ENCODE assay signal across 9 cellular contexts in genomic region chr6:105609375-105609991, GRCh38.
DNase-seq lines count a peak whose midpoint lies in the region; ATAC-seq and TF ChIP-seq lines count a peak whose summit lies in the region.
"Had no signal": no experiment of that assay in that cellular context is flagged by ENCODE, and none has a peak within 500 bp of the region (broad histone marks: within the 10 kb centered on the region; RNA-seq: fewer than 3 reads in every experiment).

No MANE protein-coding gene starts in this region.

- no peaks in the 10 kb centered on the region for H3K9me2 ChIP-seq in hepatocyte (replicated peaks; ENCODE audit: insufficient read depth)

- no peaks in the 10 kb centered on the region for H4K20me1 ChIP-seq in mammary epithelial cell (ENCODE audit: insufficient read depth, low read length)
- no peaks in the 10 kb centered on the region for H4K20me1 ChIP-seq in hepatocyte (ENCODE audit: insufficient read depth, poor library complexity, severe bottlenecking)

- H3K4me1 ChIP-seq in mammary epithelial cell (ENCODE audit: insufficient read depth, low read length) (peaks cover 29% of the 10 kb centered on the region), hepatocyte (ENCODE audit: insufficient read depth) (peaks cover 44% of the 10 kb centered on the region), thoracic aorta (ENCODE audit: control insufficient read depth in 1 of 2, low read depth in 2 of 2) (peaks cover 0 to 7% of the 10 kb centered on the region in 2 donors)

- no peaks in the 10 kb centered on the region for H3K27me3 ChIP-seq in mammary epithelial cell (ENCODE audit: insufficient read depth, low read length)
- H3K27me3 ChIP-seq in hepatocyte: no peaks in the 10 kb centered on the region
- no peaks in the 10 kb centered on the region for H3K27me3 ChIP-seq in thoracic aorta (replicated peaks; ENCODE audit: insufficient read depth)

- H3K79me2 ChIP-seq in mammary epithelial cell (ENCODE audit: insufficient read depth, low read length) (no peaks in the 10 kb centered on the region), hepatocyte (no peaks in the 10 kb centered on the region)

- no peak overlapping the region for H3K27ac Mint-ChIP-seq in glutamatergic neuron (ENCODE audit: unreplicated experiment)
- H3K27ac Mint-ChIP-seq: stimulated activated effector memory CD8-positive, alpha-beta T cell treated with anti-CD3 and anti-CD28 coated beads, Interleukin-12 subunit alpha, Interleukin-12 subunit beta, amount 100 ng/mL, for 72 hours had no signal

- H3K27ac ChIP-seq in mammary epithelial cell (ENCODE audit: insufficient read depth, low read depth, low read length): peak overlapping the region; percentile 80
- H3K27ac ChIP-seq in hepatocyte: peak overlapping the region; percentile 93
- H3K27ac ChIP-seq in thoracic aorta: no peak overlapping the region

- ATAC-seq in thoracic aorta (ENCODE audit: insufficient number of reproducible peaks, low FRiP score, low read depth): no peak
- ATAC-seq: stimulated activated effector memory CD8-positive, alpha-beta T cell treated with anti-CD3 and anti-CD28 coated beads, Interleukin-12 subunit alpha, Interleukin-12 subunit beta, amount 100 ng/mL, for 72 hours had no signal

- H3K4me3 ChIP-seq in mammary epithelial cell (replicated peaks in 1 of 3; ENCODE audit: insufficient read depth in 1 of 3, low read depth in 2 of 3, low read length in 3 of 3): no peak overlapping the region
- no peak overlapping the region for H3K4me3 ChIP-seq in hepatocyte
- H3K4me3 ChIP-seq in thoracic aorta: peak overlapping the region; percentile 2

- DNase-seq in LoVo (ENCODE audit: low spot score): peak; percentile 71
- DNase-seq in mammary epithelial cell: no peak
- no peak for DNase-seq in hepatocyte (ENCODE audit: low spot score)
- DNase-seq in thoracic aorta (ENCODE audit: low spot score): no peak
- no peak for DNase-seq in activated CD4-positive, alpha-beta T cell treated with anti-CD3 and anti-CD28 coated beads for 48 hours
- DNase-seq in glutamatergic neuron: no peak
- no peak for DNase-seq in NK-92 (lab: John Stamatoyannopoulos, UW; ENCODE audit: unreplicated experiment)
- DNase-seq: NCI-H1105 had no signal

- H3K36me3 ChIP-seq in mammary epithelial cell (ENCODE audit: insufficient read depth, low read length): no peaks in the 10 kb centered on the region
- H3K36me3 ChIP-seq in hepatocyte (replicated peaks; ENCODE audit: insufficient read depth, low read depth): no peaks in the 10 kb centered on the region
- no peaks in the 10 kb centered on the region for H3K36me3 ChIP-seq in thoracic aorta

- dilution Hi-C loops in mammary epithelial cell (cut with HindIII; ENCODE audit: low sequenced_read_pairs): no loop called here

- in situ Hi-C loops in mammary epithelial cell (cut with MboI; ENCODE audit: low sequenced_read_pairs in 2 of 2): no loop called here

- H3K36me3 Mint-ChIP-seq in glutamatergic neuron (ENCODE audit: unreplicated experiment): peaks cover 5% of the 10 kb centered on the region
- H3K36me3 Mint-ChIP-seq: stimulated activated effector memory CD8-positive, alpha-beta T cell treated with anti-CD3 and anti-CD28 coated beads, Interleukin-12 subunit alpha, Interleukin-12 subunit beta, amount 100 ng/mL, for 72 hours had no signal

- H3K9ac ChIP-seq in mammary epithelial cell (ENCODE audit: insufficient read depth, low read length): peak overlapping the region; percentile 49

- H3K9me3 Mint-ChIP-seq in glutamatergic neuron (ENCODE audit: unreplicated experiment): no peaks in the 10 kb centered on the region
- H3K9me3 Mint-ChIP-seq: stimulated activated effector memory CD8-positive, alpha-beta T cell treated with anti-CD3 and anti-CD28 coated beads, Interleukin-12 subunit alpha, Interleukin-12 subunit beta, amount 100 ng/mL, for 72 hours had no signal

- BruUV-seq in mammary epithelial cell (replicated peaks; lab: Mats Ljungman, UMichigan): TSS peak; percentile 42

- CTCF ChIA-PET in mammary epithelial cell (lab: Charles Lee; ENCODE audit: low non-redundant PET): no interaction called here

- no peak for TF ChIP-seq CTCF in mammary epithelial cell (conservative IDR thresholded peaks at IDR 0.05 in 1 of 2, IDR thresholded peaks at IDR 0.05 in 1 of 2; ENCODE audit: extremely low read depth in 1 of 2, insufficient read depth in 1 of 2, low read depth in 1 of 2, low read length in 2 of 2)
- no peak for TF ChIP-seq CTCF in hepatocyte (IDR thresholded peaks at IDR 0.05; ENCODE audit: poor library complexity)
- TF ChIP-seq CTCF in thoracic aorta (IDR thresholded peaks at IDR 0.05): no peak
- no peak for TF ChIP-seq CTCF in glutamatergic neuron (IDR thresholded peaks at IDR 0.05; ENCODE audit: partially characterized antibody, unreplicated experiment)

- no peaks in the 10 kb centered on the region for H3K27me3 Mint-ChIP-seq in glutamatergic neuron (ENCODE audit: unreplicated experiment)

- H3K9me3 ChIP-seq in mammary epithelial cell (replicated peaks; ENCODE audit: insufficient read depth, low read length) (no peaks in the 10 kb centered on the region), hepatocyte (ENCODE audit: low read depth) (no peaks in the 10 kb centered on the region), thoracic aorta (no peaks in the 10 kb centered on the region)

- peak overlapping the region; percentile 98 for H2AFZ ChIP-seq in mammary epithelial cell (ENCODE audit: low read depth, low read length)
- H2AFZ ChIP-seq in hepatocyte: peak overlapping the region; percentile 1

- 10% methylated on average over 12 of the region's 14 CpGs for WGBS in mammary epithelial cell (ENCODE audit: low coverage, missing lambda C conversion rate)
- 71% methylated on average over 14 of the region's 14 CpGs for WGBS in hepatocyte (ENCODE audit: low lambda C conversion rate, missing lambda C conversion rate)

- intact Hi-C loops in mammary epithelial cell (cut with micrococcal nuclease): loop anchor here (10.0 kb wide), 1 partner anchor 225 kb away; no protein-coding TSS in a partner anchor

- peaks cover 5% of the 10 kb centered on the region for H3K4me1 Mint-ChIP-seq in glutamatergic neuron (ENCODE audit: low read depth, unreplicated experiment)
- H3K4me1 Mint-ChIP-seq: stimulated activated effector memory CD8-positive, alpha-beta T cell treated with anti-CD3 and anti-CD28 coated beads, Interleukin-12 subunit alpha, Interleukin-12 subunit beta, amount 100 ng/mL, for 72 hours had no signal

- H3K4me2 ChIP-seq in mammary epithelial cell (ENCODE audit: insufficient read depth, low read depth, low read length) (peak overlapping the region; percentile 23), hepatocyte (peak overlapping the region; percentile 0)

- H3K4me3 Mint-ChIP-seq in glutamatergic neuron (ENCODE audit: unreplicated experiment): no peak overlapping the region
- H3K4me3 Mint-ChIP-seq: stimulated activated effector memory CD8-positive, alpha-beta T cell treated with anti-CD3 and anti-CD28 coated beads, Interleukin-12 subunit alpha, Interleukin-12 subunit beta, amount 100 ng/mL, for 72 hours had no signal

Comparison
In these comparisons a context has a peak if more than half of its experiments do, and no peak if none do; other contexts are left out.
1. H3K27ac ChIP-seq: peak in mammary epithelial cell (single experiment) and hepatocyte (single experiment); none in thoracic aorta (0 of 2).